Comparison of ENCODE assay signal across 14 cellular contexts in genomic region chr9:93674580-93675335, GRCh38.
A peak's percentile ranks its signal among the peaks of the same experiment; 100 is the strongest.
DNase-seq lines count a peak whose midpoint lies in the region; ATAC-seq and TF ChIP-seq lines count a peak whose summit lies in the region.
"Had no signal": no experiment of that assay in that cellular context is flagged by ENCODE, and none has a peak within 500 bp of the region (broad histone marks: within the 10 kb centered on the region; RNA-seq: fewer than 3 reads in every experiment).

No MANE protein-coding gene starts in this region.

- H3K36me3 ChIP-seq in WERI-Rb-1: peaks cover 36% of the 10 kb centered on the region
- H3K36me3 ChIP-seq in heart left ventricle: peaks cover 0 to 60% (median 39%) of the 10 kb centered on the region in 9 donors

- TF ChIP-seq CTCF in WERI-Rb-1 (IDR thresholded peaks at IDR 0.05; ENCODE audit: low read depth, low read length): no peak
- TF ChIP-seq CTCF in heart left ventricle (IDR thresholded peaks at IDR 0.05): no peak
- no peak for TF ChIP-seq CTCF in progenitor cell of endocrine pancreas (IDR thresholded peaks at IDR 0.05; ENCODE audit: unreplicated experiment)

- H3K27ac ChIP-seq in WERI-Rb-1 (no peak overlapping the region), heart left ventricle (no peak overlapping the region)
- H3K27ac ChIP-seq: BLaER1, parathyroid adenoma, upper lobe of left lung had no signal

- H3K9me3 ChIP-seq in WERI-Rb-1 (ENCODE audit: severe bottlenecking) (no peaks in the 10 kb centered on the region), heart left ventricle (no peaks in the 10 kb centered on the region)
- H3K9me3 ChIP-seq: BLaER1, upper lobe of left lung had no signal

- WGBS in heart left ventricle, 4 donors: 88 to 96% (median 94%) methylated on average over 12 to 14 of the region's 14 CpGs

- H3K9me3 Mint-ChIP-seq in progenitor cell of endocrine pancreas (ENCODE audit: low read depth): no peaks in the 10 kb centered on the region

- no peak overlapping the region for H3K4me3 Mint-ChIP-seq in progenitor cell of endocrine pancreas (ENCODE audit: low read depth)

- ATAC-seq in heart left ventricle (peak in 1 of 4 donors; percentile 2), HG02642 (IDR thresholded peaks at IDR 0.05; ENCODE audit: poor library complexity, unreplicated experiment) (no peak)

- intact Hi-C loops in heart left ventricle (cut with DNase I): no loop called here

- no peak for TF ChIP-seq POLR2A in heart left ventricle (IDR thresholded peaks at IDR 0.05)

- DNase-seq in D341Med (ENCODE audit: low spot score) (peak; percentile 15), WERI-Rb-1 (peak; percentile 5), heart left ventricle (peak in 4 of 5 donors; percentile 3 to 48 (median 18)), progenitor cell of endocrine pancreas (ENCODE audit: low spot score, unreplicated experiment) (peak; percentile 6), NAMALWA (ENCODE audit: low spot score) (no peak), Ammon's horn (ENCODE audit: low spot score) (no peak)
- DNase-seq: amygdala, dermis blood vessel endothelial cell, DMS79 treated with DMSO at 0.1 percent for 48 hours, mesendoderm had no signal

- H3K27me3 ChIP-seq in WERI-Rb-1 (ENCODE audit: insufficient read depth, low read depth, severe bottlenecking) (no peaks in the 10 kb centered on the region), heart left ventricle (no peaks in the 10 kb centered on the region)
- H3K27me3 ChIP-seq: BLaER1, upper lobe of left lung had no signal

- H3K4me1 ChIP-seq in heart left ventricle: peaks cover 0 to 13% (median 0%) of the 10 kb centered on the region in 12 donors
- H3K4me1 ChIP-seq: parathyroid adenoma, upper lobe of left lung had no signal

- H3K4me1 Mint-ChIP-seq in progenitor cell of endocrine pancreas (ENCODE audit: low read depth): no peaks in the 10 kb centered on the region

- H3K4me3 ChIP-seq in WERI-Rb-1 (ENCODE audit: low read depth, low read length): no peak overlapping the region
- H3K4me3 ChIP-seq in heart left ventricle: no peak overlapping the region
- H3K4me3 ChIP-seq: BLaER1, upper lobe of left lung had no signal

- H3K36me3 Mint-ChIP-seq in progenitor cell of endocrine pancreas (ENCODE audit: insufficient read depth): peaks cover 6% of the 10 kb centered on the region

- H3K27ac Mint-ChIP-seq in progenitor cell of endocrine pancreas: no peak overlapping the region

- no peaks in the 10 kb centered on the region for H3K27me3 Mint-ChIP-seq in progenitor cell of endocrine pancreas

Comparison
In these comparisons a context has a peak if more than half of its experiments do, and no peak if none do; other contexts are left out.
1. DNase-seq: peak in D341Med (single experiment), WERI-Rb-1 (single experiment), heart left ventricle (4 of 5) and progenitor cell of endocrine pancreas (single experiment); none in NAMALWA (single experiment) and Ammon's horn (single experiment).